ENCODE assay signal across 7 cellular contexts in genomic region chr12:82687020-82687951, GRCh38. TPM values are rescaled to one million over a fixed set of nuclear protein-coding genes. Genes with fewer than 3 reads are reported as not detected.
DNase-seq lines count a peak whose midpoint lies in the region; ATAC-seq and TF ChIP-seq lines count a peak whose summit lies in the region.

No MANE protein-coding gene starts in this region.

- no peaks in the 10 kb centered on the region for H3K9me3 ChIP-seq in left lung

- DNase-seq in NCI-H1930 (lab: John Stamatoyannopoulos, UW) (peak; percentile 9 to 30), cerebellar cortex (ENCODE audit: low spot score) (peak; percentile 63), left lung (peak; percentile 63 to 89)
- peak; percentile 5 to 50 (median 38) for DNase-seq in activated CD4-positive, CD25-positive, alpha-beta regulatory T cell (lab: John Stamatoyannopoulos, UW)
- peak; percentile 54 for DNase-seq in stimulated activated CD4-positive, alpha-beta T cell treated with anti-CD3 and anti-CD28 coated beads, Interleukin-4, amount 100 ng/mL, for 24 hours

- H3K27ac ChIP-seq in left lung, result peak overlapping the region; percentile 95 to 97

- H3K36me3 ChIP-seq in left lung, result no peaks in the 10 kb centered on the region

- TF ChIP-seq CTCF in left lung (IDR thresholded peaks at IDR 0.05), result no peak

- ATAC-seq in GM18520 (IDR thresholded peaks at IDR 0.05; ENCODE audit: unreplicated experiment), result peak; percentile 10
- peak; percentile 42 for ATAC-seq in HG02852 (IDR thresholded peaks at IDR 0.05; ENCODE audit: unreplicated experiment)
- peak; percentile 60 for ATAC-seq in left lung

- H3K27me3 ChIP-seq in left lung, result peaks cover 0 to 6% of the 10 kb centered on the region in 2 donors

- H3K4me3 ChIP-seq in left lung, result peak overlapping the region; percentile 90 to 93

- peaks cover 0 to 44% of the 10 kb centered on the region in 2 donors for H3K4me1 ChIP-seq in left lung

- intact Hi-C loops in left lung (cut with DNase I), result no loop called here

RNA-seq across cellular contexts. Expression of gene TMTC2, which starts 0.6 kb away (rescaled TPM):
- 10 to 100 TPM; 17.2 to 39.0 TPM for total RNA-seq in left lung

Comparison
In these comparisons a context has a peak if more than half of its experiments do, and no peak if none do; other contexts are left out.
1. Peak in every context shown above with its lines: DNase-seq, ATAC-seq, H3K4me3 ChIP-seq and H3K27ac ChIP-seq.
2. ATAC-seq: peak in every context shown above with its lines; median percentile 60 in left lung; 42 in HG02852; 10 in GM18520.
3. DNase-seq: peak in every context shown above with its lines; median percentile 76 in left lung; 63 in cerebellar cortex; 54 in stimulated activated CD4-positive, alpha-beta T cell treated with anti-CD3 and anti-CD28 coated beads, Interleukin-4, amount 100 ng/mL, for 24 hours; 38 in activated CD4-positive, CD25-positive, alpha-beta regulatory T cell; 20 in NCI-H1930.